Comparison of ENCODE assay signal across 19 cellular contexts in genomic region chr3:45204136-45204535, GRCh38. TPM values are rescaled to one million over a fixed set of nuclear protein-coding genes. Genes with fewer than 3 reads are reported as not detected.
A peak's percentile ranks its signal among the peaks of the same experiment; 100 is the strongest.
DNase-seq lines count a peak whose midpoint lies in the region; TF ChIP-seq lines count a peak whose summit lies in the region.
"Had no signal": no experiment of that assay in that cellular context is flagged by ENCODE, and none has a peak within 500 bp of the region (broad histone marks: within the 10 kb centered on the region; RNA-seq: fewer than 3 reads in every experiment).

No MANE protein-coding gene starts in this region.

- H3K27me3 Mint-ChIP-seq in MCF 10A (ENCODE audit: insufficient read depth, unreplicated experiment): no peaks in the 10 kb centered on the region

- BruUV-seq in MCF 10A (replicated peaks; lab: Mats Ljungman, UMichigan): no TSS peak

- H3K4me3 Mint-ChIP-seq in MCF 10A (ENCODE audit: unreplicated experiment): no peak overlapping the region
- H3K4me3 Mint-ChIP-seq: central memory CD8-positive, alpha-beta T cell; neural crest cell had no signal

- H3K27me3 ChIP-seq in breast epithelium: no peaks in the 10 kb centered on the region
- H3K27me3 ChIP-seq in adipocyte (replicated peaks; ENCODE audit: control insufficient read depth, insufficient read depth, low read length): no peaks in the 10 kb centered on the region
- H3K27me3 ChIP-seq: Peyer's patch had no signal

- H3K27ac ChIP-seq in breast epithelium: no peak overlapping the region
- H3K27ac ChIP-seq: 22Rv1, Peyer's patch had no signal

- H3K36me3 Mint-ChIP-seq in MCF 10A (ENCODE audit: insufficient read depth, unreplicated experiment): no peaks in the 10 kb centered on the region

- CTCF ChIA-PET in MCF 10A (lab: Yijun Ruan, JAX): interaction anchor here (0.7 to 18.5 kb wide), 4 partner anchors 20 to 276 kb away, joined by 3 to 368 read pairs (median 4); no protein-coding TSS in a partner anchor

- POLR2A ChIA-PET in MCF 10A (lab: Yijun Ruan, JAX): interaction anchor here (1.1 to 1.5 kb wide), 3 partner anchors 21 to 81 kb away, joined by 5 read pairs; no protein-coding TSS in a partner anchor

- no peak overlapping the region for H3K9ac ChIP-seq in adipocyte (ENCODE audit: low read length)

- intact Hi-C loops in MCF 10A (cut with micrococcal nuclease): loop anchor here (5.0 kb wide), 1 partner anchor 37 kb away; no protein-coding TSS in a partner anchor
- intact Hi-C loops in breast epithelium (cut with DNase I; ENCODE audit: low total_unique reads): no loop called here

- H3K4me3 ChIP-seq in breast epithelium (no peak overlapping the region), adipocyte (ENCODE audit: low read length) (no peak overlapping the region), fibroblast of villous mesenchyme (ENCODE audit: low read depth, low read length) (no peak overlapping the region)
- H3K4me3 ChIP-seq: lung, Peyer's patch had no signal

- TF ChIP-seq CTCF in MCF 10A (IDR thresholded peaks at IDR 0.05; ENCODE audit: unreplicated experiment) (no peak), breast epithelium (IDR thresholded peaks at IDR 0.05) (no peak), fibroblast of villous mesenchyme (IDR thresholded peaks at IDR 0.05; ENCODE audit: insufficient read depth, low read depth, low read length) (no peak)

- no peak for TF ChIP-seq POLR2A in breast epithelium (IDR thresholded peaks at IDR 0.05)

- peak; percentile 69 for DNase-seq in MCF 10A (ENCODE audit: unreplicated experiment)
- no peak for DNase-seq in breast epithelium (ENCODE audit: low spot score in 2 of 2)
- peak; percentile 50 for DNase-seq in adipocyte (ENCODE audit: low read depth)
- DNase-seq in fibroblast of villous mesenchyme (ENCODE audit: low read depth): peak; percentile 97
- DNase-seq in stromal cell of bone marrow (ENCODE audit: low read depth): peak; percentile 58
- no peak for DNase-seq in superior temporal gyrus (ENCODE audit: extremely low spot score)
- no peak for DNase-seq in GOT3 (lab: John Stamatoyannopoulos, UW)
- DNase-seq in stimulated activated CD4-positive, alpha-beta T cell treated with anti-CD3 and anti-CD28 coated beads, Interleukin-2, amount 100 ng/mL, for 24 hours: no peak
- DNase-seq: activated CD8-positive, alpha-beta memory T cell treated with anti-CD3 and anti-CD28 coated beads, Interleukin-2, amount 50 U/mL, for 4 hours; activated naive CD4-positive, alpha-beta T cell treated with anti-CD3 and anti-CD28 coated beads, Interleukin-2, amount 50 U/mL, for 16 hours; NCI-H1694; NCI-H524 treated with DMSO at 0.1 percent for 48 hours; Peyer's patch; stimulated activated naive CD4-positive, alpha-beta T cell had no signal

- peaks cover 21% of the 10 kb centered on the region for H3K4me1 Mint-ChIP-seq in MCF 10A (ENCODE audit: insufficient read depth, unreplicated experiment)
- H3K4me1 Mint-ChIP-seq: central memory CD8-positive, alpha-beta T cell; neural crest cell had no signal

- H3K36me3 ChIP-seq in breast epithelium (no peaks in the 10 kb centered on the region), adipocyte (ENCODE audit: control insufficient read depth, insufficient read depth, low read length, severe bottlenecking) (no peaks in the 10 kb centered on the region)
- H3K36me3 ChIP-seq: Peyer's patch had no signal

- H3K9me3 Mint-ChIP-seq in MCF 10A (ENCODE audit: unreplicated experiment): no peaks in the 10 kb centered on the region
- H3K9me3 Mint-ChIP-seq: central memory CD8-positive, alpha-beta T cell; neural crest cell had no signal

- H3K4me1 ChIP-seq in breast epithelium (no peaks in the 10 kb centered on the region), adipocyte (ENCODE audit: control insufficient read depth, insufficient read depth, low read length) (peaks cover 11% of the 10 kb centered on the region)
- H3K4me1 ChIP-seq: Peyer's patch had no signal

- no peak overlapping the region for H3K27ac Mint-ChIP-seq in MCF 10A (ENCODE audit: low read depth, unreplicated experiment)

- H3K9me3 ChIP-seq in breast epithelium (no peaks in the 10 kb centered on the region), adipocyte (ENCODE audit: control insufficient read depth, low read length) (no peaks in the 10 kb centered on the region)
- H3K9me3 ChIP-seq: Peyer's patch had no signal

RNA-seq across cellular contexts. Expression of gene TMEM158, which starts 22.0 kb away (rescaled TPM):
- total RNA-seq in MCF 10A (2022) (1.4 and 1.9 TPM in 2 replicates), breast epithelium (1 to 10 TPM in 2 of 3 donors, under 1 TPM in 1; 0.48 to 2.0 (median 1.0) TPM), fibroblast of villous mesenchyme (22.9 and 46.7 TPM in 2 replicates)
- total RNA-seq: G401 had no signal

RNA-seq across cellular contexts. Expression of gene CDCP1, which starts 58.0 kb away (rescaled TPM):
- total RNA-seq in MCF 10A (2022) (180 and 208 TPM in 2 replicates), breast epithelium (10 to 100 TPM in 1 of 3 donors, 1 to 10 TPM in 2; 1.9 to 11.3 (median 8.5) TPM), fibroblast of villous mesenchyme (10.4 and 20.6 TPM in 2 replicates)
- total RNA-seq: G401, neural crest cell had no signal

Comparison
In these comparisons a context has a peak if more than half of its experiments do, and no peak if none do; other contexts are left out.
1. DNase-seq: peak in MCF 10A (single experiment), adipocyte (single experiment), fibroblast of villous mesenchyme (single experiment) and stromal cell of bone marrow (single experiment); none in breast epithelium (0 of 2), superior temporal gyrus (single experiment), GOT3 (single experiment) and stimulated activated CD4-positive, alpha-beta T cell treated with anti-CD3 and anti-CD28 coated beads, Interleukin-2, amount 100 ng/mL, for 24 hours (0 of 2).